18 cellular contexts compared by ENCODE assay signal in the genomic region with DNA sequence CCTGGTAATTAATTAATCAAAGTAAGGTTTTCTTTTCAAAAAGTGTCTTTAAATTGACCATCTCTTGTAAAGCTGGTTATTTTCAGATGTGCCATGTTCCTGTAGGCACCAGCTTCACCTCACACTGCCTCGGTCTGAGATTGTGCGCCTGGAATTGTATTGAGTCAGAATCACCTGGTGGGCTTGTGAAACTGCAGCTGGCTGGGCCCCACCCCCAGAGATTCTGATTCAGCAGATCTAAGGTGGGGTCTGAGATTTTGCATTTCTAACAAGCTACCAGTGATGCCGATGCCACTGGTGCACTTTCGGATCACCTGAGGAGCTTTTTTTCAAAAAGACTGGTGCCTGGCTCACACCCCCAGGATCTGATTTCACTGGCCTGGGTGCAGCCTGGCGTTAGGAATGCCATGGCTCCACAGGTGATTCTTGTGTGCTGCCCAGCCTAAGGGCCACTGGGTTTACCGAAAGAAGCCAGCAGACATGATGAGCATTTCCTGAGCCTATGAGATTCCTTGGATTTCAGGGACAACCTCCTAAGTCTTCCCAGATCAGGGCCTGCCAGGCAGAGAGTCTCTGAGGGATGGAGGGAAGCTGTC.
"Had no signal": no experiment of that assay in that cellular context is flagged by ENCODE, and none has a peak within 500 bp of the region (broad histone marks: within the 10 kb centered on the region; RNA-seq: fewer than 3 reads in every experiment).

No MANE protein-coding gene starts in this region.

- H3K27ac Mint-ChIP-seq: activated CD4-positive, alpha-beta T cell treated with anti-CD3 and anti-CD28 coated beads, Interleukin-2, amount 10 ng/mL, durations not matched to agents 24 days and 14 days; activated CD8-positive, alpha-beta T cell treated with anti-CD3 and anti-CD28 coated beads for 36 hours; activated naive CD4-positive, alpha-beta T cell treated with anti-CD3 and anti-CD28 coated beads for 36 hours; activated T-cell treated with anti-CD3 and anti-CD28 coated beads, Interleukin-2, amount 50 U/mL, for 24 hours; progenitor cell of endocrine pancreas; T-helper 2 cell treated with Interferon-gamma antibody and Interleukin-4, amounts not matched to agents 5 μg/mL and 100 μg/mL, for 36 hours had no signal

- H3K9me3 ChIP-seq: body of pancreas had no signal

- ATAC-seq: activated CD8-positive, alpha-beta T cell treated with anti-CD3 and anti-CD28 coated beads for 36 hours; body of pancreas; foreskin keratinocyte; right cardiac atrium; stimulated activated naive CD8-positive, alpha-beta T cell treated with anti-CD3 and anti-CD28 coated beads, Interleukin-15, amount 100 ng/mL, for 72 hours had no signal

- H3K27me3 ChIP-seq: body of pancreas, dorsolateral prefrontal cortex, foreskin keratinocyte had no signal

- DNase-seq: activated CD4-positive, alpha-beta T cell treated with anti-CD3 and anti-CD28 coated beads, Interleukin-2, amount 10 ng/mL, durations not matched to agents 24 days and 14 days; activated CD4-positive, CD25-positive, alpha-beta regulatory T cell; activated CD8-positive, alpha-beta T cell treated with anti-CD3 and anti-CD28 coated beads for 36 hours; activated naive CD4-positive, alpha-beta T cell treated with anti-CD3 and anti-CD28 coated beads for 36 hours; activated T-cell treated with anti-CD3 and anti-CD28 coated beads, Interleukin-2, amount 50 U/mL, for 24 hours; central memory CD4-positive, alpha-beta T cell; dorsolateral prefrontal cortex; glutamatergic neuron; hippocampal formation; midbrain; right cardiac atrium; stimulated activated naive CD8-positive, alpha-beta T cell treated with anti-CD3 and anti-CD28 coated beads, Interleukin-15, amount 100 ng/mL, for 72 hours; trophoblast cell had no signal

- H3K27ac ChIP-seq: dorsolateral prefrontal cortex, foreskin keratinocyte had no signal

- H3K9me3 Mint-ChIP-seq: activated CD4-positive, alpha-beta T cell treated with anti-CD3 and anti-CD28 coated beads, Interleukin-2, amount 10 ng/mL, durations not matched to agents 24 days and 14 days; activated CD8-positive, alpha-beta T cell treated with anti-CD3 and anti-CD28 coated beads for 36 hours; activated naive CD4-positive, alpha-beta T cell treated with anti-CD3 and anti-CD28 coated beads for 36 hours; activated T-cell treated with anti-CD3 and anti-CD28 coated beads, Interleukin-2, amount 50 U/mL, for 24 hours; stimulated activated naive CD8-positive, alpha-beta T cell treated with anti-CD3 and anti-CD28 coated beads, Interleukin-15, amount 100 ng/mL, for 72 hours; T-helper 2 cell treated with Interferon-gamma antibody and Interleukin-4, amounts not matched to agents 5 μg/mL and 100 μg/mL, for 36 hours had no signal

- H3K27me3 Mint-ChIP-seq: activated CD8-positive, alpha-beta T cell treated with anti-CD3 and anti-CD28 coated beads for 36 hours; activated T-cell treated with anti-CD3 and anti-CD28 coated beads, Interleukin-2, amount 50 U/mL, for 24 hours; stimulated activated naive CD8-positive, alpha-beta T cell treated with anti-CD3 and anti-CD28 coated beads, Interleukin-15, amount 100 ng/mL, for 72 hours had no signal

- H3K4me3 Mint-ChIP-seq: activated CD4-positive, alpha-beta T cell treated with anti-CD3 and anti-CD28 coated beads, Interleukin-2, amount 10 ng/mL, durations not matched to agents 24 days and 14 days; activated CD8-positive, alpha-beta T cell treated with anti-CD3 and anti-CD28 coated beads for 36 hours; activated naive CD4-positive, alpha-beta T cell treated with anti-CD3 and anti-CD28 coated beads for 36 hours; activated T-cell treated with anti-CD3 and anti-CD28 coated beads, Interleukin-2, amount 50 U/mL, for 24 hours; stimulated activated naive CD8-positive, alpha-beta T cell treated with anti-CD3 and anti-CD28 coated beads, Interleukin-15, amount 100 ng/mL, for 72 hours; T-helper 2 cell treated with Interferon-gamma antibody and Interleukin-4, amounts not matched to agents 5 μg/mL and 100 μg/mL, for 36 hours had no signal

- H3K4me3 ChIP-seq: body of pancreas, dorsolateral prefrontal cortex, lung had no signal
